In genomic region chr1:29247874-29248273, GRCh38 we compare ENCODE assay signal across 2 cellular contexts.
TF ChIP-seq lines count a peak whose summit lies in the region.

No MANE protein-coding gene starts in this region.

TF ChIP-seq in GM23338, 12 proteins besides CTCF, POLR2A, EP300 and RAD21 (continued from another document):
- TF ChIP-seq ZNF114 (CRISPR knock-in tag; IDR thresholded peaks at IDR 0.05): no peak
- TF ChIP-seq EZH2phosphoT487 (IDR thresholded peaks at IDR 0.05; ENCODE audit: unreplicated experiment): no peak
- no peak for TF ChIP-seq ZNF331 (CRISPR knock-in tag; IDR thresholded peaks at IDR 0.05; ENCODE audit: low read depth)
- no peak for TF ChIP-seq NANOG (IDR thresholded peaks at IDR 0.05; ENCODE audit: borderline replicate concordance)
- no peak for TF ChIP-seq JUNB (IDR thresholded peaks at IDR 0.05; ENCODE audit: unreplicated experiment)
- TF ChIP-seq ZNF462 (CRISPR knock-in tag; IDR thresholded peaks at IDR 0.05): no peak
- no peak for TF ChIP-seq EZH2 (IDR thresholded peaks at IDR 0.05; ENCODE audit: low read depth, unreplicated experiment)
- no peak for TF ChIP-seq CREB1 (CRISPR knock-in tag; IDR thresholded peaks at IDR 0.05; ENCODE audit: low read depth)
- TF ChIP-seq REST (IDR thresholded peaks at IDR 0.05; ENCODE audit: unreplicated experiment): no peak

TF ChIP-seq in WTC11, 78 proteins besides CTCF, POLR2A, EP300 and RAD21 (continued from another document):
- TF ChIP-seq ARID4B (CRISPR knock-in tag; IDR thresholded peaks at IDR 0.05; ENCODE audit: borderline replicate concordance) (no peak), ZNF423 (CRISPR knock-in tag; IDR thresholded peaks at IDR 0.05) (no peak), RORB (CRISPR knock-in tag; IDR thresholded peaks at IDR 0.05) (no peak), RELA (CRISPR knock-in tag; IDR thresholded peaks at IDR 0.05; ENCODE audit: borderline replicate concordance) (no peak), MXD4 (CRISPR knock-in tag; IDR thresholded peaks at IDR 0.05; ENCODE audit: borderline replicate concordance) (no peak), ZNF121 (CRISPR knock-in tag; IDR thresholded peaks at IDR 0.05) (no peak), ELF4 (CRISPR knock-in tag; IDR thresholded peaks at IDR 0.05; ENCODE audit: low read depth) (no peak), NR3C1 (CRISPR knock-in tag; conservative IDR thresholded peaks at IDR 0.05; ENCODE audit: low read depth) (no peak), ZNF425 (CRISPR knock-in tag; conservative IDR thresholded peaks at IDR 0.05) (no peak), E2F5 (CRISPR knock-in tag; IDR thresholded peaks at IDR 0.05) (no peak), ESRRA (CRISPR knock-in tag; IDR thresholded peaks at IDR 0.05; ENCODE audit: borderline replicate concordance) (no peak), ATF3 (CRISPR knock-in tag; conservative IDR thresholded peaks at IDR 0.05) (no peak), ZNF317 (CRISPR knock-in tag; IDR thresholded peaks at IDR 0.05; ENCODE audit: borderline replicate concordance, low read depth) (no peak), SMAD3 (CRISPR knock-in tag; IDR thresholded peaks at IDR 0.05; ENCODE audit: borderline replicate concordance) (no peak), SP1 (CRISPR knock-in tag; conservative IDR thresholded peaks at IDR 0.05) (no peak), FOXP4 (CRISPR knock-in tag; IDR thresholded peaks at IDR 0.05) (no peak)
